ENCODE assay signal across 15 cellular contexts in the genomic region with DNA sequence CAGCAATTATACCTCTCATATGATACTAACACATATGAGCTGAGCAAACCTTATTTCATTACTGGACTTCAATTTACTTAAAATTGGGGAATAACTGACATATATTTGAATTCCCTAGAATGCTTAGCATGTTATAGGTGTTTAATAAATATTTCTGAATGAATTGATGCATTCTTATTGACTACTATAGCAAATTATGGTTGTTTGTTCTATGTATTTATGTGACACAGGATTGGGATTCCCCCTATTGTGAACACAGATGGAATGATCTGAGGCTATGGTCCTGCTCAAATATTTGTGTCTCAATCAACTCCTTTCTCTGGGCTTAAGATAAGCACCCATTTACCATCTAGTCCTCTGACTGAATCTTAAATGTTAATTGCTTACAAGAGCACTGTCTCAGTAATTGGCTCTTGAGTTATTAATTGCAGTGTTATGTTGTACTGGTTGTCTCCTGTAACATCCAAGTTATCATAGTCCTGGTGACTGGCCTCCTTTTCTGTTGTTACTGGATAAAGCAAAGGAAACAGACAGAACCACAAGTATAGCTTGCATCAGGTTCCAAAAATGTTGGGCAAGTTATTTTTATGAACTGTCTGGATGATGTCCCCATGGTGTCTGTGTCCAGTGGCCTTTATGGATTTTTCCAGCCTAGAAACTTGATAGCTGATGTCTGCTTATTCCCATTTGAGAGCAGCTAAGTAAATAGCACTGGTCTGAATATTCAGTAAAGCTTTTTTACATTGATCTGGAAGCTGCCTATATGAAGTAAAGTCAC. TPM values are rescaled to one million over a fixed set of nuclear protein-coding genes. Genes with fewer than 3 reads are reported as not detected.
DNase-seq lines count a peak whose midpoint lies in the region; ATAC-seq, FAIRE-seq and TF ChIP-seq lines count a peak whose summit lies in the region.
"Had no signal": no experiment of that assay in that cellular context is flagged by ENCODE, and none has a peak within 500 bp of the region (broad histone marks: within the 10 kb centered on the region; RNA-seq: fewer than 3 reads in every experiment).

No MANE protein-coding gene starts in this region.

- no peak for TF ChIP-seq RAD21 in IMR-90 (IDR thresholded peaks at IDR 0.05; ENCODE audit: low read length)

- H2BK5ac ChIP-seq in IMR-90 (ENCODE audit: low read depth, low read length, poor library complexity, severe bottlenecking), result peak overlapping the region; percentile 88

- dilution Hi-C loops in IMR-90 (cut with HindIII; ENCODE audit: low sequenced_read_pairs, unreplicated experiment), result no loop called here

- H3K27ac ChIP-seq in IMR-90 (ENCODE audit: insufficient read depth, low read length) (no peak overlapping the region), fibroblast of lung (ENCODE audit: insufficient read depth, low read length) (no peak overlapping the region), psoas muscle (peak overlapping the region; percentile 97)
- H3K27ac ChIP-seq: SJSA1 had no signal

- H3K9me3 ChIP-seq in IMR-90 (ENCODE audit: control insufficient read depth, insufficient read depth, low read length) (no peaks in the 10 kb centered on the region), fibroblast of lung (ENCODE audit: control insufficient read depth, insufficient read depth, low read depth, low read length) (no peaks in the 10 kb centered on the region), psoas muscle (no peaks in the 10 kb centered on the region)
- H3K9me3 ChIP-seq: SJSA1 had no signal

- peak; percentile 63 for DNase-seq in EL
- DNase-seq in IMR-90, result peak; percentile 63
- DNase-seq in fibroblast of lung (ENCODE audit: low read depth in 2 of 2), result peak; percentile 46 to 71
- no peak for DNase-seq in psoas muscle
- DNase-seq in GDM1 (lab: John Stamatoyannopoulos, UW), result no peak
- no peak for DNase-seq in frontal cortex (ENCODE audit: low spot score in 2 of 2)
- DNase-seq: activated CD4-positive, alpha-beta T cell treated with anti-CD3 and anti-CD28 coated beads, Interleukin-2, amount 10 ng/mL, durations not matched to agents 24 days and 14 days; activated naive CD4-positive, alpha-beta T cell treated with anti-CD3 and anti-CD28 coated beads, Interleukin-2, amount 50 U/mL, for 16 hours; activated T-cell treated with anti-CD3 and anti-CD28 coated beads for 4 hours; CD8-positive, alpha-beta T cell; glutamatergic neuron; T1000 had no signal

- peak overlapping the region; percentile 78 for H2BK20ac ChIP-seq in IMR-90 (ENCODE audit: low read depth, low read length)

- ATAC-seq in IMR-90 (ENCODE audit: low read depth) (no peak), psoas muscle (peak in 1 of 4 donors; percentile 23), GM19328 (IDR thresholded peaks at IDR 0.05; ENCODE audit: unreplicated experiment) (no peak), GM19397 (IDR thresholded peaks at IDR 0.05; ENCODE audit: unreplicated experiment) (no peak)
- ATAC-seq: CD8-positive, alpha-beta T cell had no signal

- no peak overlapping the region for H2BK15ac ChIP-seq in IMR-90 (ENCODE audit: low read depth, low read length)

- no peaks in the 10 kb centered on the region for H3K36me3 ChIP-seq in IMR-90 (ENCODE audit: control insufficient read depth, insufficient read depth, low read length)
- no peaks in the 10 kb centered on the region for H3K36me3 ChIP-seq in fibroblast of lung (ENCODE audit: control insufficient read depth, insufficient read depth, low read length)
- H3K36me3 ChIP-seq in psoas muscle (ENCODE audit: insufficient read depth in 1 of 2, low read depth in 1 of 2), result no peaks in the 10 kb centered on the region

- H3K23ac ChIP-seq in IMR-90 (ENCODE audit: low read depth, low read length), result peak overlapping the region; percentile 73; the same call in 1 of the 2 replicates

- no peak for TF ChIP-seq POLR2A in IMR-90 (IDR thresholded peaks at IDR 0.05; ENCODE audit: low read depth, low read length)

- intact Hi-C loops in IMR-90 (cut with micrococcal nuclease) (no loop called here), psoas muscle (cut with DNase I) (no loop called here)

- H2BK120ac ChIP-seq in IMR-90 (ENCODE audit: low read depth, low read length), result peak overlapping the region; percentile 69

- H4K20me1 ChIP-seq in IMR-90 (ENCODE audit: insufficient read depth, low read length) (no peaks in the 10 kb centered on the region; the same call in 1 of the 2 replicates), fibroblast of lung (ENCODE audit: control insufficient read depth, extremely low read depth, insufficient read depth, low read length) (no peaks in the 10 kb centered on the region)

- peak overlapping the region; percentile 36; the same call in 1 of the 2 replicates for H3K4me2 ChIP-seq in IMR-90 (ENCODE audit: low read depth, low read length)
- H3K4me2 ChIP-seq in fibroblast of lung (ENCODE audit: extremely low read depth, insufficient read depth, low read length), result no peak overlapping the region

- peaks cover 27% of the 10 kb centered on the region for H3K79me2 ChIP-seq in fibroblast of lung (ENCODE audit: control insufficient read depth, insufficient read depth, low read length)

- 0 out of 2 replicates have a peak, but pooled peaks cover 4% of the 10 kb centered on the region for H3K9me1 ChIP-seq in IMR-90 (ENCODE audit: insufficient read depth, low read length)

- H4K8ac ChIP-seq in IMR-90 (ENCODE audit: low read depth in 2 of 2, low read length in 2 of 2), result peak overlapping the region in 1 of 2 experiments; percentile 36; a peak in 1 of 4 replicates

- no peak for FAIRE-seq in frontal cortex (lab: Jason Lieb, UNC)

- H3K4ac ChIP-seq in IMR-90 (ENCODE audit: low read depth, low read length), result peak overlapping the region; percentile 26; the same call in 1 of the 2 replicates

- H4K91ac ChIP-seq in IMR-90 (ENCODE audit: insufficient read depth, low read depth, low read length), result no peak overlapping the region

- TF ChIP-seq CTCF in IMR-90 (conservative IDR thresholded peaks at IDR 0.05; ENCODE audit: low read depth, low read length) (no peak), fibroblast of lung (conservative IDR thresholded peaks at IDR 0.05 in 1 of 2, IDR thresholded peaks at IDR 0.05 in 1 of 2; ENCODE audit: low read depth in 1 of 2, low read length in 2 of 2) (no peak), psoas muscle (IDR thresholded peaks at IDR 0.05) (no peak)

- H3K4me3 ChIP-seq in IMR-90 (ENCODE audit: insufficient read depth, low read depth, low read length) (no peak overlapping the region), fibroblast of lung (replicated peaks in 1 of 4; ENCODE audit: control extremely low read depth in 1 of 4, insufficient read depth in 1 of 4, low read depth in 3 of 4, low read length in 4 of 4) (no peak overlapping the region), psoas muscle (no peak overlapping the region)
- H3K4me3 ChIP-seq: SJSA1 had no signal

- POLR2A ChIA-PET in IMR-90 (lab: Charles Lee; ENCODE audit: unreplicated experiment), result no interaction called here

- H3K56ac ChIP-seq in IMR-90 (ENCODE audit: extremely low read depth, insufficient read depth, low read length), result 0 out of 2 replicates have a peak overlapping the region, but pooled peaks have one; percentile 0

- no peak overlapping the region for H2AK5ac ChIP-seq in IMR-90 (ENCODE audit: low read depth, low read length)

- H2AFZ ChIP-seq in IMR-90 (replicated peaks; ENCODE audit: low read length, poor library complexity) (no peak overlapping the region), fibroblast of lung (ENCODE audit: low read length) (no peak overlapping the region)

- no TSS peak for BruUV-seq in IMR-90 (replicated peaks; lab: Mats Ljungman, UMichigan)

- H3K9ac ChIP-seq in IMR-90 (ENCODE audit: low read depth, low read length) (no peak overlapping the region), fibroblast of lung (ENCODE audit: insufficient read depth, low read length) (no peak overlapping the region)

- H3K14ac ChIP-seq in IMR-90 (replicated peaks; ENCODE audit: low read depth, low read length), result 0 out of 2 replicates have a peak overlapping the region, but pooled peaks have one; percentile 37

- H3K4me1 ChIP-seq in IMR-90 (ENCODE audit: control insufficient read depth, insufficient read depth, low read length) (peaks cover 6% of the 10 kb centered on the region), fibroblast of lung (ENCODE audit: control insufficient read depth, extremely low read depth, insufficient read depth, low read length) (peaks cover 4% of the 10 kb centered on the region), psoas muscle (peaks cover 40% of the 10 kb centered on the region)

- no peak overlapping the region for H3K18ac ChIP-seq in IMR-90 (ENCODE audit: low read depth, low read length)

- H3K27me3 ChIP-seq in IMR-90 (ENCODE audit: control insufficient read depth, insufficient read depth, low read length) (no peaks in the 10 kb centered on the region), fibroblast of lung (ENCODE audit: control insufficient read depth, insufficient read depth, low read length) (no peaks in the 10 kb centered on the region), psoas muscle (ENCODE audit: insufficient read depth in 3 of 3, low read length in 2 of 3) (no peaks in the 10 kb centered on the region)
- H3K27me3 ChIP-seq: SJSA1 had no signal

- no peak overlapping the region for H4K5ac ChIP-seq in IMR-90 (ENCODE audit: low read depth, low read length)

- peaks cover 5 to 20% of the 10 kb centered on the region in 2 experiments for H3K79me1 ChIP-seq in IMR-90 (ENCODE audit: low read depth in 1 of 2, low read length in 2 of 2)

- CTCF ChIA-PET in IMR-90 (lab: Yijun Ruan, JAX), result interaction anchor here (1.0 kb wide), 1 partner anchor 10 kb away, joined by 5 read pairs; no protein-coding TSS in a partner anchor

- H2AK9ac ChIP-seq in IMR-90 (replicated peaks; ENCODE audit: low read depth, low read length, poor library complexity), result no peak overlapping the region

- in situ Hi-C loops in IMR-90 (cut with MboI; ENCODE audit: low sequenced_read_pairs), result no loop called here

TF ChIP-seq in IMR-90, 13 proteins besides CTCF, POLR2A, EP300 and RAD21:
- TF ChIP-seq CEBPB (IDR thresholded peaks at IDR 0.05; ENCODE audit: low read depth, low read length), result peak; percentile 85
- no peak for TF ChIP-seq MAFK (IDR thresholded peaks at IDR 0.05; ENCODE audit: low read depth, low read length)

RNA-seq across cellular contexts. Expression of gene UACA, which starts 2.3 kb away (rescaled TPM):
- total RNA-seq in IMR-90 (2012; rRNA removed), result 505 and 507 TPM in 2 replicates
- polyA plus RNA-seq in IMR-90 (2012; rRNA removed), result 127 and 156 TPM in 2 replicates
- 34.2 and 47.8 TPM in 2 replicates for polyA plus RNA-seq in IMR-90 (2012; cell fraction: cytosol; rRNA removed)
- polyA plus RNA-seq in IMR-90 (2012; cell fraction: nucleus; rRNA removed; ENCODE audit: low replicate concordance), result 121 and 277 TPM in 2 replicates
- 107 and 187 TPM in 2 replicates for total RNA-seq in fibroblast of lung
- 136 and 170 TPM in 2 replicates for polyA plus RNA-seq in fibroblast of lung
- 242 and 250 TPM in 2 replicates for polyA plus RNA-seq in fibroblast of lung (2012)
- polyA minus RNA-seq in fibroblast of lung (ENCODE audit: low replicate concordance), result 571 and 816 TPM in 2 replicates
- 100 to 1,000 TPM; 138 to 426 (median 194) TPM for total RNA-seq in psoas muscle
- polyA plus RNA-seq in psoas muscle, result 10 to 100 TPM; 17.0 to 95.3 (median 74.5) TPM
- 22.0 TPM for total RNA-seq in frontal cortex

Comparison
In these comparisons a context has a peak if more than half of its experiments do, and no peak if none do; other contexts are left out.
1. DNase-seq: peak in EL (single experiment), IMR-90 (single experiment) and fibroblast of lung (2 of 2); none in psoas muscle (0 of 2), GDM1 (single experiment) and frontal cortex (0 of 2).